10 cellular contexts compared by ENCODE assay signal in the genomic region with DNA sequence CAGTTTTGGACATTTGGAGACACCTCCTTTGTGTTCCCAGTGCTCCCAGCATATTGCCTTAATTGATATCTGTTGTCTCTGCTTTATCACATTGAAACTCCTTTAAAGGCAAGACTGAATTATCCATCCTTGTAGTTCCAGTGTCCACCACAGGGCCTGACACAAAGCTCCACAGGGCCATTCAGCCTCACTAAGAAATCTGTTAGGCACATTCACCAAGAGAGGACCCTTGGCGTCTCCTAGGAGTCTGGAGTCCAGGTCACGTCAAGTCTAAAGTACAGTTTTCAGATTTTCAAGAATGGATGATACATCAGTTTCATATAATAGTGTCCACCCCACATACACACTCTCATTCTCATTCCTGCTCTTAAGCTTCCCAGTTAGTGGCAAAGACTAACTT. TPM values are rescaled to one million over a fixed set of nuclear protein-coding genes. Genes with fewer than 3 reads are reported as not detected.
DNase-seq lines count a peak whose midpoint lies in the region; ATAC-seq and TF ChIP-seq lines count a peak whose summit lies in the region.
"Had no signal": no experiment of that assay in that cellular context is flagged by ENCODE, and none has a peak within 500 bp of the region (broad histone marks: within the 10 kb centered on the region; RNA-seq: fewer than 3 reads in every experiment).

No MANE protein-coding gene starts in this region.

- CTCF ChIA-PET in activated CD4-positive, alpha-beta T cell treated with anti-CD3 and anti-CD28 coated beads, Interleukin-2, amount 10 ng/mL, durations not matched to agents 7 days and 5 days (lab: Charles Lee) = interaction anchor here (1.0 kb wide), 1 partner anchor 124 kb away, joined by 3 read pairs; a partner anchor contains a TSS

- DNase-seq in NCI-H526 (lab: John Stamatoyannopoulos, UW) (peak; percentile 19 to 44), NCI-H526 treated with DMSO at 0.1 percent for 48 hours (lab: John Stamatoyannopoulos, UW) (no peak), NAMALWA (ENCODE audit: low spot score) (peak; percentile 32), choroid plexus epithelial cell (ENCODE audit: low read depth) (peak; percentile 34), osteocyte (ENCODE audit: extremely low spot score, unreplicated experiment) (no peak)
- no peak for DNase-seq in activated CD4-positive, alpha-beta T cell treated with anti-CD3 and anti-CD28 coated beads, Interleukin-2, amount 10 ng/mL, durations not matched to agents 7 days and 5 days
- DNase-seq in activated CD4-positive, CD25-positive, alpha-beta regulatory T cell (lab: John Stamatoyannopoulos, UW) = no peak
- DNase-seq: NCI-H69 had no signal

- peaks cover 13% of the 10 kb centered on the region for H3K4me1 Mint-ChIP-seq in osteocyte (ENCODE audit: unreplicated experiment)
- peaks cover 23% of the 10 kb centered on the region for H3K4me1 Mint-ChIP-seq in activated CD4-positive, alpha-beta T cell treated with anti-CD3 and anti-CD28 coated beads, Interleukin-2, amount 10 ng/mL, durations not matched to agents 7 days and 5 days

- H3K27ac Mint-ChIP-seq in osteocyte (ENCODE audit: unreplicated experiment) = no peak overlapping the region
- no peak overlapping the region for H3K27ac Mint-ChIP-seq in activated CD4-positive, alpha-beta T cell treated with anti-CD3 and anti-CD28 coated beads, Interleukin-2, amount 10 ng/mL, durations not matched to agents 7 days and 5 days
- H3K27ac Mint-ChIP-seq: T-helper 1 cell treated with Interleukin-12 subunit alpha and Interleukin-12 subunit beta and Interleukin-4 antibody, amounts not matched to agents 30 μg/mL and 1 μg/mL, for 36 hours had no signal

- POLR2A ChIA-PET in activated CD4-positive, alpha-beta T cell treated with anti-CD3 and anti-CD28 coated beads, Interleukin-2, amount 10 ng/mL, durations not matched to agents 7 days and 5 days (lab: Charles Lee) = no interaction called here

- no peaks in the 10 kb centered on the region for H3K27me3 Mint-ChIP-seq in osteocyte (ENCODE audit: unreplicated experiment)
- H3K27me3 Mint-ChIP-seq in activated CD4-positive, alpha-beta T cell treated with anti-CD3 and anti-CD28 coated beads, Interleukin-2, amount 10 ng/mL, durations not matched to agents 7 days and 5 days = no peaks in the 10 kb centered on the region

- no peak overlapping the region for H3K4me3 Mint-ChIP-seq in osteocyte (ENCODE audit: unreplicated experiment)
- H3K4me3 Mint-ChIP-seq in activated CD4-positive, alpha-beta T cell treated with anti-CD3 and anti-CD28 coated beads, Interleukin-2, amount 10 ng/mL, durations not matched to agents 7 days and 5 days = no peak overlapping the region
- H3K4me3 Mint-ChIP-seq: T-helper 1 cell treated with Interleukin-12 subunit alpha and Interleukin-12 subunit beta and Interleukin-4 antibody, amounts not matched to agents 30 μg/mL and 1 μg/mL, for 36 hours had no signal

- peaks cover 15% of the 10 kb centered on the region for H3K36me3 Mint-ChIP-seq in osteocyte (ENCODE audit: unreplicated experiment)
- no peaks in the 10 kb centered on the region for H3K36me3 Mint-ChIP-seq in activated CD4-positive, alpha-beta T cell treated with anti-CD3 and anti-CD28 coated beads, Interleukin-2, amount 10 ng/mL, durations not matched to agents 7 days and 5 days (ENCODE audit: low read depth)

- ATAC-seq in GM21786 (IDR thresholded peaks at IDR 0.05; ENCODE audit: unreplicated experiment) = no peak

- no peak overlapping the region for H3K4me3 ChIP-seq in choroid plexus epithelial cell (ENCODE audit: low read depth, low read length)

- peaks cover 6% of the 10 kb centered on the region for H3K9me3 Mint-ChIP-seq in osteocyte (ENCODE audit: unreplicated experiment)
- H3K9me3 Mint-ChIP-seq in activated CD4-positive, alpha-beta T cell treated with anti-CD3 and anti-CD28 coated beads, Interleukin-2, amount 10 ng/mL, durations not matched to agents 7 days and 5 days = no peaks in the 10 kb centered on the region
- H3K9me3 Mint-ChIP-seq: T-helper 1 cell treated with Interleukin-12 subunit alpha and Interleukin-12 subunit beta and Interleukin-4 antibody, amounts not matched to agents 30 μg/mL and 1 μg/mL, for 36 hours had no signal

- peak; percentile 51 for TF ChIP-seq CTCF in choroid plexus epithelial cell (conservative IDR thresholded peaks at IDR 0.05; ENCODE audit: low read depth, low read length)
- TF ChIP-seq CTCF in osteocyte (IDR thresholded peaks at IDR 0.05) = peak; percentile 25

RNA-seq across cellular contexts. Expression of a gene that starts 4.8 kb away (rescaled TPM):
- total RNA-seq in osteocyte = 12.1 and 12.6 TPM in 2 replicates
- total RNA-seq in activated CD4-positive, alpha-beta T cell treated with anti-CD3 and anti-CD28 coated beads, Interleukin-2, amount 10 ng/mL, durations not matched to agents 7 days and 5 days = 10 to 100 TPM; 10.5 to 10.8 TPM

Comparison
In these comparisons a context has a peak if more than half of its experiments do, and no peak if none do; other contexts are left out.
1. DNase-seq: peak in NCI-H526 (2 of 2), NAMALWA (single experiment) and choroid plexus epithelial cell (single experiment); none in NCI-H526 treated with DMSO at 0.1 percent for 48 hours (single experiment), osteocyte (single experiment), activated CD4-positive, alpha-beta T cell treated with anti-CD3 and anti-CD28 coated beads, Interleukin-2, amount 10 ng/mL, durations not matched to agents 7 days and 5 days (single experiment) and activated CD4-positive, CD25-positive, alpha-beta regulatory T cell (0 of 4).